In the genomic region with DNA sequence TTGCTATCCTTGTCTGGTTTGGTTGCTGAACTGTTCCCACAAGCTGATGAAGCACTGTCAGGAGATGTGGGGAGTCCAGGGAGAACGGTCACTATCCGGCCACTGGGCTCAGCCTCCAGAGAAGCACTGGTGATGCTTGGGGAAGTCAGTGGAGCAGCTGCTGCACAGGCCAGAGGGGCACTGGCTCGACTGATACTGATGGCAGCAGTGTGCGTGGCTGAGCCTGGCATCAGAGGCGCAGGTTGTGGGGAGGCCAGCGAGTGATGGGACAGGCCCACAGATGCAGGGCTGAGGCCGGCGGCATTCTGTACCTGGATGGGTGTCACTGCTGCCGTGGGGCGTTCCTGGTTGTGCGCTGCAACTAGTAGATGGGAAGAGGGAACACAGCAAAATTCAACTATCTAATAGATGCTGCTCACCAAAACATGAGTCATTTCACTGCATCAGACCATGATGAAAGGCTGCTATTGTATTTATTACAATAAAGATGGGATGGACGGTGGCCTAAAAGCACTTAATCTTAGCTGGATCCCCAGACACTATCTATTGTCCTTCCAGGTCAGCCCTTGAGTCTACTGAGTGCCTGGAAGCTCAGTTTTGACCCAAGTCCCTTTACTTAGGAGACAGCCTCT, we compare ENCODE assay signal across 12 cellular contexts.
DNase-seq lines count a peak whose midpoint lies in the region; FAIRE-seq and TF ChIP-seq lines count a peak whose summit lies in the region.
"Had no signal": no experiment of that assay in that cellular context is flagged by ENCODE, and none has a peak within 500 bp of the region (broad histone marks: within the 10 kb centered on the region; RNA-seq: fewer than 3 reads in every experiment).

No MANE protein-coding gene starts in this region.

- H3K4me3 ChIP-seq in ascending aorta (no peak overlapping the region), hepatocyte (no peak overlapping the region), small intestine (ENCODE audit: low read depth in 1 of 2, low read length in 2 of 2) (no peak overlapping the region), MG63 (no peak overlapping the region)
- no peak overlapping the region for H3K4me3 ChIP-seq in effector memory CD4-positive, alpha-beta T cell (ENCODE audit: insufficient read depth, low read depth, low read length, poor library complexity, severe bottlenecking)

- H2AFZ ChIP-seq in hepatocyte = no peak overlapping the region

- peak; percentile 74 for DNase-seq in ELR (ENCODE audit: low read depth)
- no peak for DNase-seq in ascending aorta (ENCODE audit: low spot score in 2 of 2)
- DNase-seq in hepatocyte (ENCODE audit: low spot score) = no peak
- DNase-seq in small intestine = no peak
- DNase-seq in COR-L47 (lab: John Stamatoyannopoulos, UW) = no peak
- no peak for DNase-seq in MG63
- no peak for DNase-seq in effector memory CD4-positive, alpha-beta T cell
- DNase-seq in DMS 273 (lab: John Stamatoyannopoulos, UW; ENCODE audit: unreplicated experiment) = no peak
- DNase-seq: activated CD4-positive, alpha-beta T cell treated with anti-CD3 and anti-CD28 coated beads, Interleukin-2, amount 10 ng/mL, durations not matched to agents 7 days and 5 days; effector CD4-positive, alpha-beta T cell; NCI-H524; stimulated activated CD4-positive, alpha-beta T cell treated with anti-CD3 and anti-CD28 coated beads, Interleukin-2, amount 100 ng/mL, for 48 hours had no signal

- WGBS in hepatocyte (ENCODE audit: low lambda C conversion rate, missing lambda C conversion rate) = 94% methylated on average over 12 of the region's 12 CpGs
- WGBS in small intestine, 3 donors = 70 to 85% (median 74%) methylated on average over 12 of the region's 12 CpGs

- H3K9me2 ChIP-seq in hepatocyte (replicated peaks; ENCODE audit: insufficient read depth) = no peaks in the 10 kb centered on the region

- TF ChIP-seq CTCF in ascending aorta (IDR thresholded peaks at IDR 0.05) (no peak), hepatocyte (IDR thresholded peaks at IDR 0.05; ENCODE audit: poor library complexity) (no peak)

- H3K4me1 ChIP-seq in ascending aorta (peaks cover 0 to 9% of the 10 kb centered on the region in 2 donors), hepatocyte (ENCODE audit: insufficient read depth) (peaks cover 10% of the 10 kb centered on the region), small intestine (ENCODE audit: control insufficient read depth in 2 of 2, insufficient read depth in 1 of 2, low read depth in 1 of 2, low read length in 1 of 2) (peaks cover 0 to 4% of the 10 kb centered on the region in 2 donors)
- no peaks in the 10 kb centered on the region for H3K4me1 ChIP-seq in effector memory CD4-positive, alpha-beta T cell (ENCODE audit: control insufficient read depth, insufficient read depth, low read length, poor library complexity, severe bottlenecking)

- intact Hi-C loops in ascending aorta (cut with DNase I) = loop anchor here (5.0 kb wide), 2 partner anchors 54 to 109 kb away; no protein-coding TSS in a partner anchor

- peaks cover 12% of the 10 kb centered on the region for H3K79me2 ChIP-seq in hepatocyte

- no peak overlapping the region for H3K4me2 ChIP-seq in hepatocyte

- peak overlapping the region; percentile 77 to 90 for H3K27ac ChIP-seq in ascending aorta
- peak overlapping the region; percentile 79 for H3K27ac ChIP-seq in hepatocyte
- H3K27ac ChIP-seq in small intestine (ENCODE audit: low read depth in 1 of 2, low read length in 1 of 2) = peak overlapping the region; percentile 3 to 79
- no peak overlapping the region for H3K27ac ChIP-seq in effector memory CD4-positive, alpha-beta T cell (ENCODE audit: insufficient read depth, low read length, poor library complexity, severe bottlenecking)

- H3K27me3 ChIP-seq in ascending aorta (no peaks in the 10 kb centered on the region), hepatocyte (no peaks in the 10 kb centered on the region), small intestine (ENCODE audit: control insufficient read depth in 2 of 2, insufficient read depth in 2 of 2, low read length in 2 of 2) (no peaks in the 10 kb centered on the region), MG63 (no peaks in the 10 kb centered on the region)
- no peaks in the 10 kb centered on the region for H3K27me3 ChIP-seq in effector memory CD4-positive, alpha-beta T cell (replicated peaks; ENCODE audit: control insufficient read depth, insufficient read depth, low read length, poor library complexity, severe bottlenecking)

- FAIRE-seq in small intestine (lab: Jason Lieb, UNC) = no peak

- no peaks in the 10 kb centered on the region for H3K9me3 ChIP-seq in ascending aorta
- no peaks in the 10 kb centered on the region for H3K9me3 ChIP-seq in hepatocyte (ENCODE audit: low read depth)
- H3K9me3 ChIP-seq in small intestine (ENCODE audit: control insufficient read depth, low read depth) = no peaks in the 10 kb centered on the region
- H3K9me3 ChIP-seq in MG63 = no peaks in the 10 kb centered on the region
- no peaks in the 10 kb centered on the region for H3K9me3 ChIP-seq in effector memory CD4-positive, alpha-beta T cell (ENCODE audit: control insufficient read depth, low read length)

- peaks cover 12 to 29% of the 10 kb centered on the region in 2 donors for H3K36me3 ChIP-seq in ascending aorta
- H3K36me3 ChIP-seq in hepatocyte (replicated peaks; ENCODE audit: insufficient read depth, low read depth) = no peaks in the 10 kb centered on the region
- H3K36me3 ChIP-seq in small intestine (ENCODE audit: control insufficient read depth in 2 of 2, insufficient read depth in 2 of 2, low read length in 2 of 2) = peaks cover 4 to 7% of the 10 kb centered on the region in 2 donors
- peaks cover 50% of the 10 kb centered on the region for H3K36me3 ChIP-seq in MG63
- no peaks in the 10 kb centered on the region for H3K36me3 ChIP-seq in effector memory CD4-positive, alpha-beta T cell (ENCODE audit: control insufficient read depth, insufficient read depth, low read length)

- no peaks in the 10 kb centered on the region for H4K20me1 ChIP-seq in hepatocyte (ENCODE audit: insufficient read depth, poor library complexity, severe bottlenecking)
